ENCODE assay signal across 8 cellular contexts in the genomic region with DNA sequence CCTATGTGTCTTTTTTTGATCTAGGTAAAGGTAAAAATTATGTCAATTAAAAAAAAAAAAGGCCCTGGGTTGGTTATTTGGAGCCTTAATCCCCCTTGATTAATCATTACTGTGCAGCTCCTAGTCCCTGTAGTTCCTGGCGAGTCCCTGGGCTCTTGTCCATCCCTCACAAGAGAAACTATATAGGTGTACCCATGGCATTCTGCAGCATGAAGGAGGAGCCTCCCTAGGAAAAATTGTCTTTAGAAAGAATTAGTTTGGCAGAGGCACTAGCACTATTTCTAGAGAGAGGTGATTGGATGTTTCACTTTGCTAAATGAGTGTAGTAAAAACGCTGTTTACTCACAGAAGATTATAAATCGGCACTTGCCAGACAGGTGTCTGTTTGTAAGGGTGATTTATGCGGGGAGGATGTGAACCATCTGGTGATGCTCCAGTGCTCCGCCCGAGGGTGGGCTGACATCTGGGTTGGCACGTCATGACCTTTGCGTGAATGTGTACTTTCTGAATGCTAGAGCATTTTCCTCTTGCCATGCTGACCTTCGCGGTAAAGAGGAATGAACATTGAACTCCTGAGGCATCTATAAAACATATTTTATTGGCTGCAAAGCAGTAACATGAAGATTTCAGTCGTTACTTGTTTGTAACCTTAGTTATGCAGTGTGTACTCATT. TPM values are rescaled to one million over a fixed set of nuclear protein-coding genes. Genes with fewer than 3 reads are reported as not detected.
DNase-seq lines count a peak whose midpoint lies in the region; ATAC-seq and TF ChIP-seq lines count a peak whose summit lies in the region.

No MANE protein-coding gene starts in this region.

- ATAC-seq in GM21737 (IDR thresholded peaks at IDR 0.05; ENCODE audit: unreplicated experiment) = peak; percentile 81

- in situ Hi-C loops in transverse colon (cut with MboI; ENCODE audit: low pct_ligation_motif_present in 1 of 4, low pct_unique_long_range_greater_than_20kb in 1 of 4, low sequenced_read_pairs in 3 of 4) (no loop called here), KBM-7 (cut with MboI; ENCODE audit: low pct_unique_long_range_greater_than_20kb, low sequenced_read_pairs) (no loop called here)

- DNase-seq in NCI-H345 (lab: John Stamatoyannopoulos, UW) = peak; percentile 27
- no peak for DNase-seq in NCI-H345 treated with DMSO at 0.1 percent for 48 hours (lab: John Stamatoyannopoulos, UW; ENCODE audit: unreplicated experiment)
- DNase-seq in NCI-H1417 treated with DMSO at 0.1 percent for 48 hours (lab: John Stamatoyannopoulos, UW) = peak; percentile 17
- DNase-seq in choroid plexus epithelial cell (ENCODE audit: low read depth) = peak; percentile 38
- DNase-seq in transverse colon = peak; percentile 78
- DNase-seq in chondrocyte (ENCODE audit: low spot score) = no peak
- no peak for DNase-seq in KBM-7

- H3K36me3 Mint-ChIP-seq in chondrocyte (ENCODE audit: low read depth) = no peaks in the 10 kb centered on the region

- H3K4me3 Mint-ChIP-seq in chondrocyte (ENCODE audit: unreplicated experiment) = no peak overlapping the region

- peaks cover 3% of the 10 kb centered on the region for H3K9me3 Mint-ChIP-seq in chondrocyte (ENCODE audit: low read depth)

- H3K4me3 ChIP-seq in choroid plexus epithelial cell (ENCODE audit: low read depth, low read length) (no peak overlapping the region), transverse colon (peak overlapping the region in 2 of 4 donors; percentile 3 to 27)

- peaks cover 16 to 42% (median 24%) of the 10 kb centered on the region in 4 donors for H3K4me1 ChIP-seq in transverse colon

- no peak for TF ChIP-seq EP300 in transverse colon (IDR thresholded peaks at IDR 0.05; ENCODE audit: low read depth)

- peaks cover 6% of the 10 kb centered on the region for H3K4me1 Mint-ChIP-seq in chondrocyte (ENCODE audit: low read depth)

- no peak for TF ChIP-seq POLR2A in transverse colon (IDR thresholded peaks at IDR 0.05)

- 35 to 47% methylated on average over 3 to 11 of the region's 11 CpGs for WGBS in transverse colon (ENCODE audit: low coverage in 1 of 2), 2 donors

- H3K27ac ChIP-seq in transverse colon = peak overlapping the region; percentile 69 to 78 (median 77)

- no peaks in the 10 kb centered on the region for H3K27me3 ChIP-seq in transverse colon

- no peaks in the 10 kb centered on the region for H3K36me3 ChIP-seq in transverse colon

- intact Hi-C loops in transverse colon (cut with DNase I; ENCODE audit: low total_unique reads) = no loop called here

- H3K27me3 Mint-ChIP-seq in chondrocyte (ENCODE audit: low read depth) = peaks cover 6% of the 10 kb centered on the region

- TF ChIP-seq CTCF in choroid plexus epithelial cell (conservative IDR thresholded peaks at IDR 0.05; ENCODE audit: low read depth, low read length) (no peak), transverse colon (IDR thresholded peaks at IDR 0.05) (no peak), chondrocyte (IDR thresholded peaks at IDR 0.05) (no peak)

- no peaks in the 10 kb centered on the region for H3K9me3 ChIP-seq in transverse colon

- no peak overlapping the region for H3K27ac Mint-ChIP-seq in chondrocyte (ENCODE audit: unreplicated experiment)

RNA-seq across cellular contexts. Expression of a gene that starts 12.6 kb away (rescaled TPM):
- 10 to 100 TPM; 17.2 to 41.4 (median 35.9) TPM for total RNA-seq in transverse colon
- total RNA-seq in chondrocyte = 0.85 to 1.3 TPM (median 1.2 TPM) in 3 replicates

Comparison
In these comparisons a context has a peak if more than half of its experiments do, and no peak if none do; other contexts are left out.
1. DNase-seq: peak in NCI-H345 (single experiment), NCI-H1417 treated with DMSO at 0.1 percent for 48 hours (single experiment), choroid plexus epithelial cell (single experiment) and transverse colon (single experiment); none in NCI-H345 treated with DMSO at 0.1 percent for 48 hours (single experiment), chondrocyte (single experiment) and KBM-7 (single experiment).